In genomic region chr10:59644841-59645240, GRCh38 we compare ENCODE assay signal across 35 cellular contexts.
"Had no signal": no experiment of that assay in that cellular context is flagged by ENCODE, and none has a peak within 500 bp of the region (broad histone marks: within the 10 kb centered on the region; RNA-seq: fewer than 3 reads in every experiment).

No MANE protein-coding gene starts in this region.

- H3K27me3 ChIP-seq: MG63 had no signal

- H3K36me3 ChIP-seq: MG63 had no signal

- DNase-seq: Karpas-422, Kasumi-1, MG63, MM.1S, MV-4-11, NCI-H1048, NCI-H1092, NCI-H1092 treated with DMSO at 0.1 percent for 48 hours, NCI-H1105, NCI-H1105 treated with DMSO at 0.1 percent for 48 hours, NCI-H1417, NCI-H1417 treated with DMSO at 0.1 percent for 48 hours, NCI-H1436, NCI-H1436 treated with DMSO at 0.1 percent for 48 hours, NCI-H146, NCI-H1694, NCI-H1694 treated with DMSO at 0.1 percent for 48 hours, NCI-H187, NCI-H187 treated with DMSO at 0.1 percent for 48 hours, NCI-H1930, NCI-H2029, NCI-H2029 treated with DMSO at 0.1 percent for 48 hours, NCI-H2081, NCI-H2081 treated with DMSO at 0.1 percent for 48 hours, NCI-H2107, NCI-H2171, NCI-H2171 treated with DMSO at 0.1 percent for 48 hours, NCI-H2227 treated with DMSO at 0.1 percent for 48 hours, NCI-H226, NCI-H345, NCI-H446, NCI-H446 treated with DMSO at 0.1 percent for 48 hours, NCI-H510A, NCI-H510A treated with DMSO at 0.1 percent for 48 hours, NCI-H524 had no signal

- H3K4me3 ChIP-seq: MG63 had no signal
